ENCODE assay signal across 10 cellular contexts in genomic region chr1:205440121-205440475, GRCh38. TPM values are rescaled to one million over a fixed set of nuclear protein-coding genes. Genes with fewer than 3 reads are reported as not detected.
DNase-seq lines count a peak whose midpoint lies in the region; ATAC-seq and TF ChIP-seq lines count a peak whose summit lies in the region.
"Had no signal": no experiment of that assay in that cellular context is flagged by ENCODE, and none has a peak within 500 bp of the region (broad histone marks: within the 10 kb centered on the region; RNA-seq: fewer than 3 reads in every experiment).

No MANE protein-coding gene starts in this region.

- ATAC-seq in stimulated activated naive CD8-positive, alpha-beta T cell treated with anti-CD3 and anti-CD28 coated beads, Interleukin-15, Interleukin-2, amounts not matched to agents 100 U/mL and 50 U/mL, for 24 hours = no peak
- ATAC-seq in activated CD8-positive, alpha-beta T cell treated with anti-CD3 and anti-CD28 coated beads for 36 hours = no peak
- no peak for ATAC-seq in GM21360 (IDR thresholded peaks at IDR 0.05; ENCODE audit: unreplicated experiment)

- peaks cover 29% of the 10 kb centered on the region for H3K4me1 Mint-ChIP-seq in stimulated activated naive CD8-positive, alpha-beta T cell treated with anti-CD3 and anti-CD28 coated beads, Interleukin-15, Interleukin-2, amounts not matched to agents 100 ng/mL and 50 ng/mL, for 24 hours (ENCODE audit: low read depth)
- peaks cover 22% of the 10 kb centered on the region for H3K4me1 Mint-ChIP-seq in activated CD8-positive, alpha-beta T cell treated with anti-CD3 and anti-CD28 coated beads for 36 hours (ENCODE audit: low read depth)
- peaks cover 55% of the 10 kb centered on the region for H3K4me1 Mint-ChIP-seq in mesothelial cell of epicardium

- no peaks in the 10 kb centered on the region for H3K27me3 Mint-ChIP-seq in stimulated activated naive CD8-positive, alpha-beta T cell treated with anti-CD3 and anti-CD28 coated beads, Interleukin-15, Interleukin-2, amounts not matched to agents 100 ng/mL and 50 ng/mL, for 24 hours
- H3K27me3 Mint-ChIP-seq in activated CD8-positive, alpha-beta T cell treated with anti-CD3 and anti-CD28 coated beads for 36 hours = peaks cover 1% of the 10 kb centered on the region
- H3K27me3 Mint-ChIP-seq in mesothelial cell of epicardium (ENCODE audit: low read depth) = peaks cover 6% of the 10 kb centered on the region

- peak overlapping the region; percentile 70 for H3K4me3 Mint-ChIP-seq in stimulated activated naive CD8-positive, alpha-beta T cell treated with anti-CD3 and anti-CD28 coated beads, Interleukin-15, Interleukin-2, amounts not matched to agents 100 ng/mL and 50 ng/mL, for 24 hours
- H3K4me3 Mint-ChIP-seq in activated CD8-positive, alpha-beta T cell treated with anti-CD3 and anti-CD28 coated beads for 36 hours = peak overlapping the region; percentile 74
- H3K4me3 Mint-ChIP-seq in mesothelial cell of epicardium = no peak overlapping the region

- intact Hi-C loops in activated CD8-positive, alpha-beta T cell treated with anti-CD3 and anti-CD28 coated beads for 36 hours (cut with micrococcal nuclease) = no loop called here

- H3K9me3 Mint-ChIP-seq in stimulated activated naive CD8-positive, alpha-beta T cell treated with anti-CD3 and anti-CD28 coated beads, Interleukin-15, Interleukin-2, amounts not matched to agents 100 ng/mL and 50 ng/mL, for 24 hours = no peaks in the 10 kb centered on the region
- no peaks in the 10 kb centered on the region for H3K9me3 Mint-ChIP-seq in activated CD8-positive, alpha-beta T cell treated with anti-CD3 and anti-CD28 coated beads for 36 hours
- no peaks in the 10 kb centered on the region for H3K9me3 Mint-ChIP-seq in mesothelial cell of epicardium

- DNase-seq in stimulated activated naive CD8-positive, alpha-beta T cell treated with anti-CD3 and anti-CD28 coated beads, Interleukin-15, Interleukin-2, amounts not matched to agents 100 U/mL and 50 U/mL, for 24 hours = no peak
- no peak for DNase-seq in activated CD8-positive, alpha-beta T cell treated with anti-CD3 and anti-CD28 coated beads for 36 hours
- DNase-seq in mesothelial cell of epicardium (ENCODE audit: low spot score in 2 of 2, unreplicated experiment in 2 of 2) (no peak), NCI-H1436 treated with DMSO at 0.1 percent for 48 hours (lab: John Stamatoyannopoulos, UW) (no peak), OCI-M2 (lab: John Stamatoyannopoulos, UW; ENCODE audit: unreplicated experiment) (no peak), NCI-H146 (lab: John Stamatoyannopoulos, UW) (no peak)
- DNase-seq: NCI-H446 treated with DMSO at 0.1 percent for 48 hours, Right ventricle myocardium superior had no signal

- no peaks in the 10 kb centered on the region for H3K36me3 Mint-ChIP-seq in stimulated activated naive CD8-positive, alpha-beta T cell treated with anti-CD3 and anti-CD28 coated beads, Interleukin-15, Interleukin-2, amounts not matched to agents 100 ng/mL and 50 ng/mL, for 24 hours (ENCODE audit: low read depth)
- no peaks in the 10 kb centered on the region for H3K36me3 Mint-ChIP-seq in activated CD8-positive, alpha-beta T cell treated with anti-CD3 and anti-CD28 coated beads for 36 hours (ENCODE audit: low read depth)
- no peaks in the 10 kb centered on the region for H3K36me3 Mint-ChIP-seq in mesothelial cell of epicardium

- H3K27ac Mint-ChIP-seq in stimulated activated naive CD8-positive, alpha-beta T cell treated with anti-CD3 and anti-CD28 coated beads, Interleukin-15, Interleukin-2, amounts not matched to agents 100 ng/mL and 50 ng/mL, for 24 hours = no peak overlapping the region
- peak overlapping the region; percentile 89 for H3K27ac Mint-ChIP-seq in activated CD8-positive, alpha-beta T cell treated with anti-CD3 and anti-CD28 coated beads for 36 hours
- peak overlapping the region; percentile 67 for H3K27ac Mint-ChIP-seq in mesothelial cell of epicardium

- POLR2A ChIA-PET in activated CD8-positive, alpha-beta T cell treated with anti-CD3 and anti-CD28 coated beads for 36 hours (lab: Charles Lee) = interaction anchor here (1.1 kb wide), 1 partner anchor 67 kb away, joined by 3 read pairs; no protein-coding TSS in a partner anchor

- no peak for TF ChIP-seq CTCF in activated CD8-positive, alpha-beta T cell treated with anti-CD3 and anti-CD28 coated beads for 36 hours (IDR thresholded peaks at IDR 0.05)
- TF ChIP-seq CTCF in mesothelial cell of epicardium (IDR thresholded peaks at IDR 0.05; ENCODE audit: unreplicated experiment) = no peak

- CTCF ChIA-PET in activated CD8-positive, alpha-beta T cell treated with anti-CD3 and anti-CD28 coated beads for 36 hours (lab: Charles Lee) = interaction anchor here (1.7 to 4.6 kb wide), 6 partner anchors 9 to 104 kb away, joined by 4 to 42 read pairs (median 8); no protein-coding TSS in a partner anchor

RNA-seq across cellular contexts. Expression of gene BLACAT1, which starts 15.7 kb away (rescaled TPM):
- under 1 TPM in 1 of 2 experiments, not detected in 1; 0.13 TPM for total RNA-seq in activated CD8-positive, alpha-beta T cell treated with anti-CD3 and anti-CD28 coated beads for 36 hours
- total RNA-seq in mesothelial cell of epicardium = 0.66 to 0.74 TPM (median 0.72 TPM) in 3 replicates
- total RNA-seq: Right ventricle myocardium superior had no signal

RNA-seq across cellular contexts. Expression of gene LEMD1, which starts 18.2 kb away (rescaled TPM):
- total RNA-seq in activated CD8-positive, alpha-beta T cell treated with anti-CD3 and anti-CD28 coated beads for 36 hours = under 1 TPM; 0.58 to 0.81 TPM
- total RNA-seq in mesothelial cell of epicardium = 1.3 to 1.9 TPM (median 1.6 TPM) in 3 replicates
- total RNA-seq: Right ventricle myocardium superior had no signal
